18 cellular contexts compared by ENCODE assay signal in genomic region chr1:35656148-35656862, GRCh38.
"Had no signal": no experiment of that assay in that cellular context is flagged by ENCODE, and none has a peak within 500 bp of the region (broad histone marks: within the 10 kb centered on the region; RNA-seq: fewer than 3 reads in every experiment).

No MANE protein-coding gene starts in this region.

- H3K9me3 ChIP-seq: breast epithelium had no signal

- H3K4me1 ChIP-seq: breast epithelium had no signal

- H3K27me3 ChIP-seq: breast epithelium had no signal

- H3K27ac ChIP-seq: breast epithelium had no signal

- H3K36me3 Mint-ChIP-seq: activated naive CD4-positive, alpha-beta T cell treated with anti-CD3 and anti-CD28 coated beads, Interleukin-2, amount 50 U/mL, for 72 hours; natural killer cell; stimulated activated naive B cell treated with anti-CD40 and anti-IgM and Interleukin-4, amounts not matched to agents 10 μg/mL and 1 μg/mL and 100 μg/mL, for 72 hours had no signal

- DNase-seq: activated CD4-positive, alpha-beta T cell treated with anti-CD3 and anti-CD28 coated beads, Interleukin-2, amount 50 U/mL, for 1 hour; activated CD4-positive, CD25-positive, alpha-beta regulatory T cell; activated effector memory CD4-positive, alpha-beta T cell treated with anti-CD3 and anti-CD28 coated beads, Interleukin-2, amount 50 U/mL, for 16 hours; activated T-cell treated with anti-CD3 and anti-CD28 coated beads, Interleukin-2, amount 50 U/mL, for 24 hours; amygdala; endodermal cell; erythroblast; natural killer cell; posterior cingulate gyrus; right cardiac atrium; stimulated activated naive B cell treated with anti-CD40 and anti-IgM and Interleukin-4, amounts not matched to agents 10 μg/mL and 1 μg/mL and 100 μg/mL, for 72 hours; substantia nigra; T-helper 1 cell; trophoblast cell had no signal

- H3K9me3 Mint-ChIP-seq: activated T-cell treated with anti-CD3 and anti-CD28 coated beads, Interleukin-2, amount 50 U/mL, for 24 hours; endodermal cell; natural killer cell; stimulated activated naive B cell treated with anti-CD40 and anti-IgM and Interleukin-4, amounts not matched to agents 10 μg/mL and 1 μg/mL and 100 μg/mL, for 72 hours had no signal

- H3K4me3 Mint-ChIP-seq: activated T-cell treated with anti-CD3 and anti-CD28 coated beads, Interleukin-2, amount 50 U/mL, for 24 hours; endodermal cell; natural killer cell; stimulated activated naive B cell treated with anti-CD40 and anti-IgM and Interleukin-4, amounts not matched to agents 10 μg/mL and 1 μg/mL and 100 μg/mL, for 72 hours had no signal

- ATAC-seq: activated naive CD4-positive, alpha-beta T cell treated with anti-CD3 and anti-CD28 coated beads, Interleukin-2, amount 50 U/mL, for 72 hours; left lobe of liver; natural killer cell; right cardiac atrium; stimulated activated naive B cell treated with anti-CD40 and anti-IgM and Interleukin-4, amounts not matched to agents 10 μg/mL and 1 μg/mL and 100 μg/mL, for 72 hours had no signal

- H3K36me3 ChIP-seq: breast epithelium had no signal

- H3K4me3 ChIP-seq: breast epithelium, smooth muscle cell had no signal

- H3K27ac Mint-ChIP-seq: activated naive CD4-positive, alpha-beta T cell treated with anti-CD3 and anti-CD28 coated beads, Interleukin-2, amount 50 U/mL, for 72 hours; activated T-cell treated with anti-CD3 and anti-CD28 coated beads, Interleukin-2, amount 50 U/mL, for 24 hours; endodermal cell; natural killer cell; stimulated activated naive B cell treated with anti-CD40 and anti-IgM and Interleukin-4, amounts not matched to agents 10 μg/mL and 1 μg/mL and 100 μg/mL, for 72 hours had no signal

- H3K4me1 Mint-ChIP-seq: endodermal cell had no signal

- H3K27me3 Mint-ChIP-seq: activated T-cell treated with anti-CD3 and anti-CD28 coated beads, Interleukin-2, amount 50 U/mL, for 24 hours had no signal

- H3K4me2 ChIP-seq: smooth muscle cell had no signal
